ENCODE assay signal across 7 cellular contexts in the genomic region with DNA sequence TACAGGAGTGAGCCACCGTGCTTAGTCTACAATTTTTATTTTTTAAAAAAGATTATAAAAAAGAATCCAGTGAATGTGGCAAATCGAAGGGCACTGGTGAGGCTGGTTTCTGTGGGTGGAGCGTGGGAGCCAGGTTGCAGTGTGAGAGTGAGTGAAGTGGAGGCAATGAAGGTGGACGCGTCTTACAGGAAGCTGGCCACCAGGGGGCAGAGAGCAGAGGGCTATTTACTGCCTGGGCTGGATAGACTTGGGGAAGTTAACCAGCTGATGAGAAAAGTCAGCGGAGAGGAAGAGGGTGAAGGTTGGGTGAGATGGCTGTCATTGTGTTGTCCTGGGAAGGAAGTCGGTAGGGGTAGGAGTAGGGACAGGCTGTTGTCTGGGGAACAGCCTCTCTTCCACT. TPM values are rescaled to one million over a fixed set of nuclear protein-coding genes. Genes with fewer than 3 reads are reported as not detected.
DNase-seq lines count a peak whose midpoint lies in the region; ATAC-seq, FAIRE-seq and TF ChIP-seq lines count a peak whose summit lies in the region.

No MANE protein-coding gene starts in this region.

- H3K4me1 ChIP-seq in RWPE2 (ENCODE audit: insufficient read depth, poor library complexity, severe bottlenecking) = no peaks in the 10 kb centered on the region
- H3K4me1 ChIP-seq in GM12878 (ENCODE audit: control insufficient read depth, insufficient read depth, low read length) = no peaks in the 10 kb centered on the region; the same call in 1 of the 2 replicates
- peaks cover 0 to 18% (median 10%) of the 10 kb centered on the region in 4 donors for H3K4me1 ChIP-seq in stomach

- no peaks in the 10 kb centered on the region for H3K79me2 ChIP-seq in GM12878 (ENCODE audit: control insufficient read depth, insufficient read depth, low read length)

- BruUV-seq in GM12878 (replicated peaks; lab: Mats Ljungman, UMichigan) = no TSS peak

- 8% methylated on average over 7 of the region's 7 CpGs for WGBS in GM12878 (ENCODE audit: insufficient coverage, insufficient replicate concordance, low lambda C conversion rate, missing lambda C conversion rate)
- 22 to 35% (median 25%) methylated on average over 7 of the region's 7 CpGs for WGBS in stomach, 5 donors

- FAIRE-seq in HTR-8/SVneo (lab: Jason Lieb, UNC) = no peak
- FAIRE-seq in GM12878 (lab: Jason Lieb, UNC) = peak; percentile 13

- in situ Hi-C loops in GM12878 (cut with MboI) = no loop called here

- no peak overlapping the region for H3K4me2 ChIP-seq in GM12878 (ENCODE audit: control insufficient read depth, insufficient read depth)

- TF ChIP-seq POLR2A in GM12878 (IDR thresholded peaks at IDR 0.05; ENCODE audit: low read depth, low read length) (no peak), stomach (IDR thresholded peaks at IDR 0.05) (no peak)

- TF ChIP-seq EP300 in GM12878 (IDR thresholded peaks at IDR 0.05; ENCODE audit: borderline replicate concordance in 1 of 2, control insufficient read depth in 1 of 2, low read depth in 2 of 2, low read length in 2 of 2) = no peak
- no peak for TF ChIP-seq EP300 in stomach (IDR thresholded peaks at IDR 0.05)

- no peak overlapping the region for H3K9ac ChIP-seq in GM12878 (ENCODE audit: control insufficient read depth, insufficient read depth, low read length)

- ATAC-seq in GM21526 (IDR thresholded peaks at IDR 0.05; ENCODE audit: low FRiP score, unreplicated experiment) (peak; percentile 85), RWPE2 (ENCODE audit: low read depth) (peak; percentile 56; the same call in 2 of the 3 replicates), GM12878 (peak; percentile 98), left lobe of liver (peak; percentile 99)

- no peaks in the 10 kb centered on the region for H4K20me1 ChIP-seq in GM12878 (ENCODE audit: control insufficient read depth, insufficient read depth)

- RAD21 ChIA-PET in GM12878 (lab: Charles Lee; ENCODE audit: unreplicated experiment) = interaction anchor here (1.0 kb wide), 1 partner anchor 140 kb away, joined by 4 read pairs; no protein-coding TSS in a partner anchor

- H3K27ac ChIP-seq in RWPE2 (ENCODE audit: poor library complexity, severe bottlenecking) (no peak overlapping the region), GM12878 (ENCODE audit: control insufficient read depth, insufficient read depth) (no peak overlapping the region), stomach (no peak overlapping the region)

- SMC1A ChIA-PET in GM12878 (lab: Charles Lee; ENCODE audit: uncharacterized antibody, unreplicated experiment) = interaction anchor here (1.0 to 1.7 kb wide), 3 partner anchors 13 to 108 kb away, joined by 3 read pairs; no protein-coding TSS in a partner anchor

- peaks cover 3% of the 10 kb centered on the region for H3K27me3 ChIP-seq in RWPE2 (ENCODE audit: insufficient read depth, poor library complexity, severe bottlenecking)
- peaks cover 0 to under 1% of the 10 kb centered on the region in 2 experiments; a peak in 2 of 4 replicates for H3K27me3 ChIP-seq in GM12878 (replicated peaks in 1 of 2; ENCODE audit: control insufficient read depth in 2 of 2, insufficient read depth in 2 of 2, low read length in 1 of 2)
- H3K27me3 ChIP-seq in stomach = peaks cover 0 to 8% (median 0%) of the 10 kb centered on the region in 3 donors

- DNase-seq in GM10266 (ENCODE audit: extremely low spot score) (peak; percentile 78), HTR-8/SVneo (ENCODE audit: insufficient read length, low spot score) (peak; percentile 49), RWPE2 (ENCODE audit: low spot score) (no peak), GM12878 (ENCODE audit: low read depth, low spot score) (no peak), left lobe of liver (ENCODE audit: low spot score) (peak; percentile 66), stomach (peak; percentile 84)

- no peak overlapping the region for H3K4me3 ChIP-seq in RWPE2 (ENCODE audit: severe bottlenecking)
- H3K4me3 ChIP-seq in GM12878 = no peak overlapping the region
- no peak overlapping the region for H3K4me3 ChIP-seq in stomach

- TF ChIP-seq RAD21 in GM12878 (IDR thresholded peaks at IDR 0.05; ENCODE audit: insufficient read depth, low read depth, low read length) = peak; percentile 53

- no peak overlapping the region for H2AFZ ChIP-seq in GM12878 (ENCODE audit: control insufficient read depth, low read depth, low read length)

- CTCF ChIA-PET in GM12878 (lab: Yijun Ruan, JAX) = interaction anchor here (0.7 to 3.2 kb wide), 13 partner anchors 8 to 658 kb away, joined by 3 to 13 read pairs (median 4); no protein-coding TSS in a partner anchor

- POLR2A ChIA-PET in GM12878 (lab: Charles Lee) = no interaction called here

- no peaks in the 10 kb centered on the region for H3K9me3 ChIP-seq in RWPE2 (ENCODE audit: severe bottlenecking)
- no peaks in the 10 kb centered on the region for H3K9me3 ChIP-seq in GM12878 (replicated peaks; ENCODE audit: control insufficient read depth, insufficient read depth, low read length)
- no peaks in the 10 kb centered on the region for H3K9me3 ChIP-seq in stomach

- H3K36me3 ChIP-seq in RWPE2 (ENCODE audit: low read depth) = no peaks in the 10 kb centered on the region
- H3K36me3 ChIP-seq in GM12878 (ENCODE audit: control insufficient read depth in 2 of 2, insufficient read depth in 2 of 2, low read length in 1 of 2) = no peaks in the 10 kb centered on the region
- no peaks in the 10 kb centered on the region for H3K36me3 ChIP-seq in stomach

- peak; percentile 73 for TF ChIP-seq CTCF in GM10266 (IDR thresholded peaks at IDR 0.05; ENCODE audit: control insufficient read depth, insufficient read depth, low read depth, missing control alignments)
- TF ChIP-seq CTCF in RWPE2 (IDR thresholded peaks at IDR 0.05; ENCODE audit: poor library complexity, severe bottlenecking) = peak; percentile 44
- peak; percentile 61 to 80 (median 79) for TF ChIP-seq CTCF in GM12878 (IDR thresholded peaks at IDR 0.05 in 2 of 3, conservative IDR thresholded peaks at IDR 0.05 in 1 of 3; ENCODE audit: control insufficient read depth in 2 of 3, extremely low read depth in 1 of 3, insufficient read depth in 1 of 3, low read depth in 3 of 3, low read length in 3 of 3)
- peak in 5 of 7 experiments; percentile 48 to 87 (median 69) for TF ChIP-seq CTCF in stomach (IDR thresholded peaks at IDR 0.05)

- intact Hi-C loops in GM12878 (cut with micrococcal nuclease; ENCODE audit: unreplicated experiment) (loop anchor here (1.0 kb wide), 1 partner anchor 143 kb away; no protein-coding TSS in a partner anchor), stomach (cut with DNase I; ENCODE audit: low total_unique reads) (no loop called here)

TF ChIP-seq in GM12878, 131 proteins besides CTCF, POLR2A, EP300 and RAD21 (continues in another document):
- TF ChIP-seq, protein P1, sequence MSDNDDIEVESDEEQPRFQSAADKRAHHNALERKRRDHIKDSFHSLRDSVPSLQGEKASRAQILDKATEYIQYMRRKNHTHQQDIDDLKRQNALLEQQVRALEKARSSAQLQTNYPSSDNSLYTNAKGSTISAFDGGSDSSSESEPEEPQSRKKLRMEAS (IDR thresholded peaks at IDR 0.05; ENCODE audit: low read depth, low read length) = no peak
- TF ChIP-seq RUNX3 (IDR thresholded peaks at IDR 0.05; ENCODE audit: low read length) = no peak

RNA-seq across cellular contexts. Expression of a gene that starts 6.8 kb away (rescaled TPM):
- total RNA-seq in GM12878 (2013; cell fraction: nucleolus; rRNA removed) = not detected in 2 replicates
- total RNA-seq in GM12878 (2014; rRNA removed) = not detected in 2 replicates
- not detected in 2 replicates for total RNA-seq in GM12878 (2014; rRNA removed; fragmentation: Illumina TruSeq; extraction: Trizol)
- not detected in 2 replicates for total RNA-seq in GM12878 (2021)
- polyA plus RNA-seq in GM12878 (2011; ENCODE audit: low read depth) = not detected
- polyA plus RNA-seq in GM12878 (2011; rRNA removed) = 0.07 and 0.26 TPM in 2 replicates
- polyA plus RNA-seq in GM12878 (2011; cell fraction: cytosol; rRNA removed) = 0.08 and 0.13 TPM in 2 replicates
- polyA plus RNA-seq in GM12878 (2011; cell fraction: nucleus; rRNA removed) = 0.26 and 0.45 TPM in 2 replicates
- polyA plus RNA-seq in GM12878 (2012) = not detected in 2 replicates
- not detected in 2 replicates for polyA plus RNA-seq in GM12878 (2014; fragmentation: Illumina TruSeq; extraction: Trizol)
- not detected for polyA plus RNA-seq in GM12878 (2014; fragmentation: Nextera tagmentation; extraction: Ambion mirVana)
- polyA plus RNA-seq in GM12878 (2014; rRNA removed) = not detected in 2 replicates
- polyA plus RNA-seq in GM12878 (2016; fragmentation: Nextera tagmentation; extraction: Ambion mirVana) = not detected
- polyA minus RNA-seq in GM12878 (2011; rRNA and poly(A)+ RNA removed) = 0.15 TPM in 1 of 2 replicates, not detected in the other
- polyA minus RNA-seq in GM12878 (2011; cell fraction: cytosol; rRNA and poly(A)+ RNA removed) = not detected in 2 replicates
- polyA minus RNA-seq in GM12878 (2011; cell fraction: nucleus; rRNA and poly(A)+ RNA removed) = 0.19 and 0.60 TPM in 2 replicates
- 0.10 TPM for total RNA-seq in left lobe of liver
- 1 to 10 TPM in 1 of 5 donors, under 1 TPM in 2, not detected in 2; 0.18 to 1.4 (median 0.89) TPM for total RNA-seq in stomach
- 1 to 10 TPM; 6.7 to 8.6 (median 7.0) TPM for polyA plus RNA-seq in stomach

RNA-seq across cellular contexts. Expression of a gene that starts 26.8 kb away (rescaled TPM):
- not detected in 2 replicates for total RNA-seq in GM12878 (2013; cell fraction: nucleolus; rRNA removed)
- not detected in 2 replicates for total RNA-seq in GM12878 (2014; rRNA removed)
- not detected in 2 replicates for total RNA-seq in GM12878 (2014; rRNA removed; fragmentation: Illumina TruSeq; extraction: Trizol)
- not detected in 2 replicates for total RNA-seq in GM12878 (2021)
- polyA plus RNA-seq in GM12878 (2011; ENCODE audit: low read depth) = not detected
- polyA plus RNA-seq in GM12878 (2011; rRNA removed) = not detected in 2 replicates
- not detected in 2 replicates for polyA plus RNA-seq in GM12878 (2011; cell fraction: cytosol; rRNA removed)
- polyA plus RNA-seq in GM12878 (2011; cell fraction: nucleus; rRNA removed) = not detected in 2 replicates
- not detected in 2 replicates for polyA plus RNA-seq in GM12878 (2012)
- not detected in 2 replicates for polyA plus RNA-seq in GM12878 (2014; fragmentation: Illumina TruSeq; extraction: Trizol)
- not detected for polyA plus RNA-seq in GM12878 (2014; fragmentation: Nextera tagmentation; extraction: Ambion mirVana)
- not detected in 2 replicates for polyA plus RNA-seq in GM12878 (2014; rRNA removed)
- not detected for polyA plus RNA-seq in GM12878 (2016; fragmentation: Nextera tagmentation; extraction: Ambion mirVana)
- not detected in 2 replicates for polyA minus RNA-seq in GM12878 (2011; rRNA and poly(A)+ RNA removed)
- not detected in 2 replicates for polyA minus RNA-seq in GM12878 (2011; cell fraction: cytosol; rRNA and poly(A)+ RNA removed)
- polyA minus RNA-seq in GM12878 (2011; cell fraction: nucleus; rRNA and poly(A)+ RNA removed) = not detected in 2 replicates
- total RNA-seq in left lobe of liver = 1.2 TPM
- total RNA-seq in stomach = 10 to 100 TPM in 1 of 5 donors, 1 to 10 TPM in 2, not detected in 2; 1.3 to 15.1 (median 3.1) TPM
- polyA plus RNA-seq in stomach = under 1 TPM; 0.31 to 0.80 (median 0.68) TPM

Comparison
In these comparisons a context has a peak if more than half of its experiments do, and no peak if none do; other contexts are left out.
1. DNase-seq: peak in GM10266 (single experiment), HTR-8/SVneo (single experiment), left lobe of liver (single experiment) and stomach (single experiment); none in RWPE2 (single experiment) and GM12878 (single experiment).
2. Peak in every context shown above with its lines, with median percentiles within 50 percentile points of each other: CTCF ChIP-seq and ATAC-seq.